9 cellular contexts compared by ENCODE assay signal in the genomic region with DNA sequence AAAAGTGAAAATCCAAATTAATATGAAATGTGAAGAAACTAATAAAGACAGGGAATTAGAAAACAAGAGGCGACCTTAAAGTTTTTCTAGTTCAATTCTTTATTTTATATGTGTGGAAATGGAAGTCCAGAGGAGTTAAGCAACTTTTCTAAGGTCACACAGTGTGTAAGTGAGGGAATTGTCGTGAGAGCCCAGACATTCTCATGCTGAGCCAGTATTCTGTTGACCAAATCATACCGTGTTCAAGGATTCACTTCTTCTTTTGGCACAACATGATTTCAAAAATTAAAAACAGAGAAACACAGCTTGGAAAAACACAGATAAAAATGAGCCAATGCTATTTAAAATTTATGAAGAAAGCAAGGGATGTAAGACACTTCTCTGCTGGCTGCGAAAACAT. TPM values are rescaled to one million over a fixed set of nuclear protein-coding genes. Genes with fewer than 3 reads are reported as not detected.
"Had no signal": no experiment of that assay in that cellular context is flagged by ENCODE, and none has a peak within 500 bp of the region (broad histone marks: within the 10 kb centered on the region; RNA-seq: fewer than 3 reads in every experiment).

No MANE protein-coding gene starts in this region.

RNA-seq across cellular contexts. Expression of gene OR2A42, which starts 12.5 kb away (rescaled TPM):
- total RNA-seq: activated B cell treated with CpG ODN at 0.5 μM for 24 hours; activated CD4-positive, alpha-beta memory T cell treated with anti-CD3 and anti-CD28 coated beads, Interleukin-2, amount 10 ng/mL, durations not matched to agents 7 days and 5 days; activated CD8-positive, alpha-beta memory T cell treated with anti-CD3 and anti-CD28 coated beads, Interleukin-2, amount 10 ng/mL, durations not matched to agents 7 days and 5 days; activated CD8-positive, alpha-beta T cell treated with anti-CD3 and anti-CD28 coated beads, Interleukin-2, amount 10 ng/mL, durations not matched to agents 7 days and 5 days; activated naive CD8-positive, alpha-beta T cell treated with anti-CD3 and anti-CD28 coated beads, Interleukin-2, amount 10 ng/mL, durations not matched to agents 7 days and 5 days; astrocyte; body of pancreas; cardiac septum had no signal

RNA-seq across cellular contexts. Expression of gene OR2A7, which starts 37.7 kb away (rescaled TPM):
- total RNA-seq: cardiac septum had no signal

RNA-seq across cellular contexts. Expression of gene CTAGE8, which starts 42.2 kb away (rescaled TPM):
- total RNA-seq: activated CD8-positive, alpha-beta memory T cell treated with anti-CD3 and anti-CD28 coated beads, Interleukin-2, amount 10 ng/mL, durations not matched to agents 7 days and 5 days; cardiac septum; cerebellum had no signal

RNA-seq across cellular contexts. Expression of gene CTAGE4, which starts 43.6 kb away (rescaled TPM):
- total RNA-seq: activated B cell treated with CpG ODN at 0.5 μM for 24 hours had no signal
